In genomic region chr18:10365021-10365420, GRCh38 we compare ENCODE assay signal across 21 cellular contexts.
DNase-seq lines count a peak whose midpoint lies in the region; TF ChIP-seq lines count a peak whose summit lies in the region.
"Had no signal": no experiment of that assay in that cellular context is flagged by ENCODE, and none has a peak within 500 bp of the region (broad histone marks: within the 10 kb centered on the region; RNA-seq: fewer than 3 reads in every experiment).

No MANE protein-coding gene starts in this region.

- TF ChIP-seq CTCF in endodermal cell (conservative IDR thresholded peaks at IDR 0.05) (no peak), osteocyte (IDR thresholded peaks at IDR 0.05) (no peak)

- WGBS in endodermal cell (ENCODE audit: insufficient coverage in 1 of 2, insufficient read length in 1 of 2), 2 experiments = 96 to 100% methylated on average over 1 of the region's 1 CpG

- no peaks in the 10 kb centered on the region for H3K36me3 ChIP-seq in endodermal cell (ENCODE audit: control insufficient read depth, insufficient read depth, low read length)

- H3K4me3 Mint-ChIP-seq in endodermal cell (no peak overlapping the region), osteocyte (ENCODE audit: unreplicated experiment) (no peak overlapping the region)
- H3K4me3 Mint-ChIP-seq: CD4-positive, alpha-beta T cell; HFFc6 had no signal

- no peak overlapping the region for H3K9ac ChIP-seq in endodermal cell (ENCODE audit: extremely low read depth, low read length, poor library complexity, severe bottlenecking)

- H3K27ac Mint-ChIP-seq in endodermal cell (no peak overlapping the region), osteocyte (ENCODE audit: unreplicated experiment) (no peak overlapping the region)
- H3K27ac Mint-ChIP-seq: CD4-positive, alpha-beta T cell; HFFc6 had no signal

- peak overlapping the region; percentile 7 for H3K4me3 ChIP-seq in endodermal cell (ENCODE audit: low read length)
- H3K4me3 ChIP-seq: A549 had no signal

- H3K9me3 ChIP-seq in endodermal cell (ENCODE audit: control insufficient read depth, low read length) = peaks cover 32% of the 10 kb centered on the region
- H3K9me3 ChIP-seq: Caco-2 had no signal

- peaks cover 20% of the 10 kb centered on the region for H3K9me3 Mint-ChIP-seq in endodermal cell
- H3K9me3 Mint-ChIP-seq in osteocyte (ENCODE audit: unreplicated experiment) = peaks cover 8% of the 10 kb centered on the region

- no peaks in the 10 kb centered on the region for H3K27me3 ChIP-seq in endodermal cell (ENCODE audit: control insufficient read depth, insufficient read depth, low read length, poor library complexity, severe bottlenecking)

- peaks cover 18% of the 10 kb centered on the region for H3K4me1 Mint-ChIP-seq in endodermal cell
- no peaks in the 10 kb centered on the region for H3K4me1 Mint-ChIP-seq in osteocyte (ENCODE audit: unreplicated experiment)

- H3K36me3 Mint-ChIP-seq in endodermal cell (ENCODE audit: low read depth) (no peaks in the 10 kb centered on the region), osteocyte (ENCODE audit: unreplicated experiment) (peaks cover 7% of the 10 kb centered on the region)

- DNase-seq in NCI-H446 (lab: John Stamatoyannopoulos, UW) (peak; percentile 1 to 49), NCI-H446 treated with DMSO at 0.1 percent for 48 hours (lab: John Stamatoyannopoulos, UW) (no peak), NCI-H82 (lab: John Stamatoyannopoulos, UW) (peak; percentile 94), endodermal cell (no peak), osteocyte (ENCODE audit: extremely low spot score, unreplicated experiment) (peak; percentile 27), NCI-H1048 (lab: John Stamatoyannopoulos, UW) (no peak), RKO (ENCODE audit: low spot score) (no peak), activated T-cell treated with anti-CD3 and anti-CD28 coated beads for 4 hours (no peak)
- DNase-seq: AML-193; Caco-2; CD4-positive, alpha-beta T cell; DMS153; DMS79 treated with DMSO at 0.1 percent for 48 hours; GF-D8; GOT3; H7; HFFc6 had no signal

- H3K4me1 ChIP-seq in endodermal cell (ENCODE audit: control insufficient read depth, insufficient read depth, low read length) = peaks cover 16% of the 10 kb centered on the region
- H3K4me1 ChIP-seq: A549 had no signal

- H3K27me3 Mint-ChIP-seq in endodermal cell (ENCODE audit: insufficient read depth) (peaks cover 9% of the 10 kb centered on the region), osteocyte (ENCODE audit: unreplicated experiment) (peaks cover 30% of the 10 kb centered on the region)

- H3K27ac ChIP-seq in endodermal cell (ENCODE audit: low read depth, low read length) = no peak overlapping the region
- H3K27ac ChIP-seq: 22Rv1, A549, C4-2B, HL-60 had no signal

Comparison
In these comparisons a context has a peak if more than half of its experiments do, and no peak if none do; other contexts are left out.
1. DNase-seq: peak in NCI-H446 (2 of 2), NCI-H82 (single experiment) and osteocyte (single experiment); none in NCI-H446 treated with DMSO at 0.1 percent for 48 hours (single experiment), endodermal cell (single experiment), NCI-H1048 (single experiment), RKO (single experiment) and activated T-cell treated with anti-CD3 and anti-CD28 coated beads for 4 hours (single experiment).